ENCODE assay signal across 16 cellular contexts in the genomic region with DNA sequence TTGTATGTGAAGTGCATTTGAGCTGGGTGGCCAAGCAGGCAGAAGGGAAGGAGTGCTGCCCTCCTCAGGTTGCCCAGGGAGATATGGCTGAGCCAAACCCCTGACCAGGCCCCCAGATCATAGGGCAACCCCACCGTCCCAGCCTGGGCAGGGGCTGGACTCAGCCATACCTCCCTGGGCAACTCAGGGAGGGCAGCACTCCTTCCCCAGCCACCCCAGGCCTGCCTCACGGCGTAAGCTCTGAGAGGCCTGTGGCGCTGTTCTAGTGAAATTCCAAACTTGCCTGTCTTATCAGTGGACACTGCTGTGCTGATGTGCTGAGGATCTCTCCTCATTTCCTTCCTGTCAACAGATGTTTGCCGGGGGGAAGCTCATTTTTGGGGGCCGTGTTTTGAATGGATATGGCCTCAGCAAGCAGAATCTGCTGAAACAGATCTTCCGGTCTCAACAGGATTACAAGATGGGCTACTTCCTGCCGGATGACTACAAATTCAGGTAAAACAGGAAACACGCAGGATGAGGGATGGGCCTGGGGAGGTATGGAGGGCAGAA. TPM values are rescaled to one million over a fixed set of nuclear protein-coding genes. Genes with fewer than 3 reads are reported as not detected.
A peak's percentile ranks its signal among the peaks of the same experiment; 100 is the strongest.
DNase-seq lines count a peak whose midpoint lies in the region; TF ChIP-seq lines count a peak whose summit lies in the region.
"Had no signal": no experiment of that assay in that cellular context is flagged by ENCODE, and none has a peak within 500 bp of the region (broad histone marks: within the 10 kb centered on the region; RNA-seq: fewer than 3 reads in every experiment).

No MANE protein-coding gene starts in this region.

- CTCF ChIA-PET in activated CD4-positive, alpha-beta T cell treated with anti-CD3 and anti-CD28 coated beads, Interleukin-2, amount 10 ng/mL, durations not matched to agents 7 days and 5 days (lab: Charles Lee), result no interaction called here

- H3K9me3 ChIP-seq in NT2/D1 (ENCODE audit: insufficient read depth, low read length), result no peaks in the 10 kb centered on the region

- H3K36me3 Mint-ChIP-seq in activated CD4-positive, alpha-beta T cell treated with anti-CD3 and anti-CD28 coated beads, Interleukin-2, amount 10 ng/mL, durations not matched to agents 7 days and 5 days (ENCODE audit: low read depth), result peaks cover 4% of the 10 kb centered on the region
- H3K36me3 Mint-ChIP-seq in osteocyte (ENCODE audit: unreplicated experiment), result no peaks in the 10 kb centered on the region
- H3K36me3 Mint-ChIP-seq: brain; stimulated activated memory B cell treated with anti-CD40 and anti-IgM and Interleukin-4, amounts not matched to agents 10 μg/mL and 1 μg/mL and 100 μg/mL, for 72 hours had no signal

- DNase-seq in activated CD4-positive, alpha-beta T cell treated with anti-CD3 and anti-CD28 coated beads, Interleukin-2, amount 10 ng/mL, durations not matched to agents 7 days and 5 days, result no peak
- no peak for DNase-seq in activated CD4-positive, alpha-beta T cell treated with anti-CD3 and anti-CD28 coated beads, Interleukin-2, amount 50 U/mL, for 48 hours
- DNase-seq in NT2/D1 (ENCODE audit: low read depth, low spot score) (no peak), dermis blood vessel endothelial cell (peak; percentile 9), osteocyte (ENCODE audit: extremely low spot score, unreplicated experiment) (peak; percentile 70), NCI-H1105 treated with DMSO at 0.1 percent for 48 hours (lab: John Stamatoyannopoulos, UW) (no peak)
- no peak for DNase-seq in activated CD4-positive, CD25-positive, alpha-beta regulatory T cell (lab: John Stamatoyannopoulos, UW)
- DNase-seq in activated CD8-positive, alpha-beta memory T cell treated with anti-CD3 and anti-CD28 coated beads for 24 hours, result no peak
- DNase-seq: activated effector memory CD4-positive, alpha-beta T cell treated with Interleukin-2 at 50 U/mL for 16 hours; effector CD4-positive, alpha-beta T cell; NCI-H1930; NCI-H524 had no signal

- no peaks in the 10 kb centered on the region for H3K36me3 ChIP-seq in NT2/D1 (ENCODE audit: insufficient read depth, insufficient read length, low read length)

- H3K4me1 ChIP-seq in NT2/D1 (ENCODE audit: insufficient read depth, insufficient read length), result no peaks in the 10 kb centered on the region

- peaks cover 10% of the 10 kb centered on the region for H3K4me1 Mint-ChIP-seq in activated CD4-positive, alpha-beta T cell treated with anti-CD3 and anti-CD28 coated beads, Interleukin-2, amount 10 ng/mL, durations not matched to agents 7 days and 5 days
- H3K4me1 Mint-ChIP-seq in osteocyte (ENCODE audit: unreplicated experiment), result no peaks in the 10 kb centered on the region
- H3K4me1 Mint-ChIP-seq: brain; neural crest cell; stimulated activated memory B cell treated with anti-CD40 and anti-IgM and Interleukin-4, amounts not matched to agents 10 μg/mL and 1 μg/mL and 100 μg/mL, for 72 hours had no signal

- POLR2A ChIA-PET in activated CD4-positive, alpha-beta T cell treated with anti-CD3 and anti-CD28 coated beads, Interleukin-2, amount 10 ng/mL, durations not matched to agents 7 days and 5 days (lab: Charles Lee), result no interaction called here

- H3K27me3 ChIP-seq in NT2/D1 (ENCODE audit: insufficient read depth, insufficient read length), result no peaks in the 10 kb centered on the region

- H3K9me3 Mint-ChIP-seq in activated CD4-positive, alpha-beta T cell treated with anti-CD3 and anti-CD28 coated beads, Interleukin-2, amount 10 ng/mL, durations not matched to agents 7 days and 5 days, result peaks cover 3% of the 10 kb centered on the region
- H3K9me3 Mint-ChIP-seq in osteocyte (ENCODE audit: unreplicated experiment), result no peaks in the 10 kb centered on the region
- H3K9me3 Mint-ChIP-seq: brain; neural crest cell; stimulated activated memory B cell treated with anti-CD40 and anti-IgM and Interleukin-4, amounts not matched to agents 10 μg/mL and 1 μg/mL and 100 μg/mL, for 72 hours had no signal

- peak overlapping the region; percentile 39 for H3K27ac Mint-ChIP-seq in activated CD4-positive, alpha-beta T cell treated with anti-CD3 and anti-CD28 coated beads, Interleukin-2, amount 10 ng/mL, durations not matched to agents 7 days and 5 days
- H3K27ac Mint-ChIP-seq in osteocyte (ENCODE audit: unreplicated experiment), result no peak overlapping the region
- H3K27ac Mint-ChIP-seq: brain; stimulated activated memory B cell treated with anti-CD40 and anti-IgM and Interleukin-4, amounts not matched to agents 10 μg/mL and 1 μg/mL and 100 μg/mL, for 72 hours had no signal

- peak overlapping the region; percentile 5 for H3K9ac ChIP-seq in NT2/D1 (ENCODE audit: insufficient read length, low read depth)

- peak overlapping the region; percentile 1 for H3K4me3 Mint-ChIP-seq in activated CD4-positive, alpha-beta T cell treated with anti-CD3 and anti-CD28 coated beads, Interleukin-2, amount 10 ng/mL, durations not matched to agents 7 days and 5 days
- no peak overlapping the region for H3K4me3 Mint-ChIP-seq in osteocyte (ENCODE audit: unreplicated experiment)
- H3K4me3 Mint-ChIP-seq: brain; neural crest cell; stimulated activated memory B cell treated with anti-CD40 and anti-IgM and Interleukin-4, amounts not matched to agents 10 μg/mL and 1 μg/mL and 100 μg/mL, for 72 hours had no signal

- no peaks in the 10 kb centered on the region for H3K27me3 Mint-ChIP-seq in activated CD4-positive, alpha-beta T cell treated with anti-CD3 and anti-CD28 coated beads, Interleukin-2, amount 10 ng/mL, durations not matched to agents 7 days and 5 days
- no peaks in the 10 kb centered on the region for H3K27me3 Mint-ChIP-seq in osteocyte (ENCODE audit: unreplicated experiment)

- TF ChIP-seq CTCF in osteocyte (IDR thresholded peaks at IDR 0.05), result no peak

- no peak overlapping the region for H3K4me3 ChIP-seq in NT2/D1 (ENCODE audit: insufficient read length, low read depth)
- H3K4me3 ChIP-seq: lung had no signal

RNA-seq across cellular contexts. Expression of a gene that starts 57.6 kb away (rescaled TPM):
- under 1 TPM; 0.15 to 0.17 TPM for total RNA-seq in activated CD4-positive, alpha-beta T cell treated with anti-CD3 and anti-CD28 coated beads, Interleukin-2, amount 10 ng/mL, durations not matched to agents 7 days and 5 days
- 103 and 196 TPM in 2 replicates for total RNA-seq in dermis blood vessel endothelial cell
- total RNA-seq in osteocyte, result not detected in 2 replicates

Comparison
In these comparisons a context has a peak if more than half of its experiments do, and no peak if none do; other contexts are left out.
1. DNase-seq: peak in dermis blood vessel endothelial cell (single experiment) and osteocyte (single experiment); none in activated CD4-positive, alpha-beta T cell treated with anti-CD3 and anti-CD28 coated beads, Interleukin-2, amount 10 ng/mL, durations not matched to agents 7 days and 5 days (single experiment), activated CD4-positive, alpha-beta T cell treated with anti-CD3 and anti-CD28 coated beads, Interleukin-2, amount 50 U/mL, for 48 hours (0 of 2), NT2/D1 (single experiment), NCI-H1105 treated with DMSO at 0.1 percent for 48 hours (single experiment), activated CD4-positive, CD25-positive, alpha-beta regulatory T cell (0 of 4) and activated CD8-positive, alpha-beta memory T cell treated with anti-CD3 and anti-CD28 coated beads for 24 hours (single experiment).
2. RNA of a gene that starts 57.6 kb away (total RNA-seq): 103 to 196 TPM in dermis blood vessel endothelial cell; 0.15 to 0.17 TPM in activated CD4-positive, alpha-beta T cell treated with anti-CD3 and anti-CD28 coated beads, Interleukin-2, amount 10 ng/mL, durations not matched to agents 7 days and 5 days and not detected in osteocyte; every median in the first group is over 10 times any median in the second.